16 cellular contexts compared by ENCODE assay signal in genomic region chr9:124349675-124350484, GRCh38.
DNase-seq lines count a peak whose midpoint lies in the region; TF ChIP-seq lines count a peak whose summit lies in the region.
"Had no signal": no experiment of that assay in that cellular context is flagged by ENCODE, and none has a peak within 500 bp of the region (broad histone marks: within the 10 kb centered on the region; RNA-seq: fewer than 3 reads in every experiment).

No MANE protein-coding gene starts in this region.

- in situ Hi-C loops in GM13976 (cut with MboI; ENCODE audit: low sequenced_read_pairs, unreplicated experiment): no loop called here
- in situ Hi-C loops in KBM-7 (cut with MboI; ENCODE audit: low pct_unique_long_range_greater_than_20kb, low sequenced_read_pairs): no loop called here

- peaks cover 48% of the 10 kb centered on the region for H3K36me3 Mint-ChIP-seq in brain

- TF ChIP-seq CTCF in GM13976 (IDR thresholded peaks at IDR 0.05; ENCODE audit: borderline replicate concordance, control extremely low read depth, extremely low read depth, insufficient read depth, missing control alignments) (no peak), brain (conservative IDR thresholded peaks at IDR 0.05) (no peak)

- intact Hi-C loops in posterior vena cava (cut with DNase I): loop anchor here in 1 of 2 donors (5.0 kb wide), 2 partner anchors 1577 to 1628 kb away; partner anchors contain the start of gene OR1L4

- H3K4me1 Mint-ChIP-seq in brain: peaks cover 40% of the 10 kb centered on the region
- H3K4me1 Mint-ChIP-seq: stimulated activated naive CD8-positive, alpha-beta T cell treated with anti-CD3 and anti-CD28 coated beads, Interleukin-15, amount 100 ng/mL, for 72 hours had no signal

- CTCF ChIA-PET in HEK293T (lab: Yijun Ruan, JAX): interaction anchor here (0.6 kb wide), 1 partner anchor 223 kb away, joined by 3 read pairs; no protein-coding TSS in a partner anchor

- H3K4me3 Mint-ChIP-seq in brain: no peak overlapping the region
- H3K4me3 Mint-ChIP-seq: stimulated activated naive CD8-positive, alpha-beta T cell treated with anti-CD3 and anti-CD28 coated beads, Interleukin-15, amount 100 ng/mL, for 72 hours had no signal

- no peaks in the 10 kb centered on the region for H3K9me3 Mint-ChIP-seq in brain
- H3K9me3 Mint-ChIP-seq: stimulated activated naive CD8-positive, alpha-beta T cell treated with anti-CD3 and anti-CD28 coated beads, Interleukin-15, amount 100 ng/mL, for 72 hours had no signal

- H3K27me3 Mint-ChIP-seq in brain: peaks cover 9% of the 10 kb centered on the region
- H3K27me3 Mint-ChIP-seq: stimulated activated naive CD8-positive, alpha-beta T cell treated with anti-CD3 and anti-CD28 coated beads, Interleukin-15, amount 100 ng/mL, for 72 hours had no signal

- DNase-seq in NCI-H748 (lab: John Stamatoyannopoulos, UW; ENCODE audit: unreplicated experiment): peak; percentile 19
- no peak for DNase-seq in NCI-H748 treated with DMSO at 0.1 percent for 48 hours (lab: John Stamatoyannopoulos, UW)
- DNase-seq in GM13976 (ENCODE audit: low spot score): peak; percentile 18
- DNase-seq in posterior vena cava (ENCODE audit: low spot score): peak; percentile 69
- DNase-seq in SKM-1 treated with dmso at 0.1 percent for 144 hours (lab: John Stamatoyannopoulos, UW; ENCODE audit: unreplicated experiment): no peak
- DNase-seq in KBM-7: no peak
- DNase-seq in HEK293T (ENCODE audit: extremely low spot score): no peak
- DNase-seq: activated CD4-positive, alpha-beta T cell treated with anti-CD3 and anti-CD28 coated beads, Interleukin-2, amount 50 U/mL, for 48 hours; effector CD4-positive, alpha-beta T cell; erythroblast; foreskin fibroblast; NCI-H146; stimulated activated CD4-positive, alpha-beta T cell treated with anti-CD3 and anti-CD28 coated beads, Interleukin-4, amount 100 ng/mL, for 4 hours; stimulated activated naive CD8-positive, alpha-beta T cell treated with anti-CD3 and anti-CD28 coated beads, Interleukin-15, amount 100 ng/mL, for 72 hours; transverse colon had no signal

- POLR2A ChIA-PET in HEK293T (lab: Yijun Ruan, JAX): no interaction called here

- peak overlapping the region; percentile 32 to 89 (median 69) for H3K27ac Mint-ChIP-seq in brain

TF ChIP-seq in HEK293T, 16 proteins besides CTCF, POLR2A, EP300 and RAD21:
- no peak for TF ChIP-seq CTBP1 (IDR thresholded peaks at IDR 0.05; ENCODE audit: borderline replicate concordance)
- no peak for TF ChIP-seq BHLHE40 (IDR thresholded peaks at IDR 0.05; ENCODE audit: borderline replicate concordance)
- no peak for TF ChIP-seq SUZ12 (IDR thresholded peaks at IDR 0.05)
- no peak for TF ChIP-seq ARNT (IDR thresholded peaks at IDR 0.05)
- TF ChIP-seq PKNOX1 (IDR thresholded peaks at IDR 0.05): no peak
- no peak for TF ChIP-seq LEF1 (IDR thresholded peaks at IDR 0.05; ENCODE audit: borderline replicate concordance)
- TF ChIP-seq FOXA1 (IDR thresholded peaks at IDR 0.05): no peak

Comparison
In these comparisons a context has a peak if more than half of its experiments do, and no peak if none do; other contexts are left out.
1. DNase-seq: peak in NCI-H748 (single experiment), GM13976 (single experiment) and posterior vena cava (single experiment); none in NCI-H748 treated with DMSO at 0.1 percent for 48 hours (single experiment), SKM-1 treated with dmso at 0.1 percent for 144 hours (single experiment), KBM-7 (single experiment) and HEK293T (single experiment).